In genomic region chr20:35300469-35301262, GRCh38 we compare ENCODE assay signal across 18 cellular contexts. TPM values are rescaled to one million over a fixed set of nuclear protein-coding genes. Genes with fewer than 3 reads are reported as not detected.
DNase-seq lines count a peak whose midpoint lies in the region; ATAC-seq, FAIRE-seq and TF ChIP-seq lines count a peak whose summit lies in the region.
"Had no signal": no experiment of that assay in that cellular context is flagged by ENCODE, and none has a peak within 500 bp of the region (broad histone marks: within the 10 kb centered on the region; RNA-seq: fewer than 3 reads in every experiment).

No MANE protein-coding gene starts in this region.

- 35% methylated on average over 4 of the region's 4 CpGs for WGBS in K562 (ENCODE audit: insufficient coverage, low coverage, missing lambda C conversion rate)
- WGBS in suprapubic skin: 84% methylated on average over 4 of the region's 4 CpGs

- no peak for TF ChIP-seq EP300 in K562 (IDR thresholded peaks at IDR 0.05; ENCODE audit: low read length)
- no peak for TF ChIP-seq EP300 in suprapubic skin (IDR thresholded peaks at IDR 0.05)

- H3K27ac Mint-ChIP-seq in CD8-positive, alpha-beta memory T cell: peak overlapping the region in 2 of 8 donors; percentile 12 to 15
- H3K27ac Mint-ChIP-seq: IgD-negative memory B cell had no signal

- no peaks in the 10 kb centered on the region for H3K9me3 Mint-ChIP-seq in CD8-positive, alpha-beta memory T cell
- H3K9me3 Mint-ChIP-seq: IgD-negative memory B cell had no signal

- no peak for FAIRE-seq in K562 (lab: Jason Lieb, UNC)
- FAIRE-seq: A549, H54 had no signal

- peaks cover 1 to 2% of the 10 kb centered on the region in 2 donors for H3K27me3 Mint-ChIP-seq in CD8-positive, alpha-beta memory T cell
- H3K27me3 Mint-ChIP-seq: IgD-negative memory B cell had no signal

- H3K4me3 Mint-ChIP-seq in CD8-positive, alpha-beta memory T cell: no peak overlapping the region

- H3K4me3 ChIP-seq in HEK293 (ENCODE audit: low read depth, low read length) (no peak overlapping the region), Panc1 (ENCODE audit: low read depth in 2 of 2, low read length in 2 of 2) (no peak overlapping the region), K562 (no peak overlapping the region), osteoblast (ENCODE audit: insufficient read depth, low read length) (no peak overlapping the region), suprapubic skin (no peak overlapping the region)
- H3K4me3 ChIP-seq in CD8-positive, alpha-beta memory T cell (ENCODE audit: low read length): no peak overlapping the region
- H3K4me3 ChIP-seq: A549, GM23248 had no signal

- TF ChIP-seq CTCF in HEK293 (tag by site-specific recombination; IDR thresholded peaks at IDR 0.05) (no peak), Panc1 (IDR thresholded peaks at IDR 0.05) (no peak), K562 (IDR thresholded peaks at IDR 0.05 in 2 of 3, conservative IDR thresholded peaks at IDR 0.05 in 1 of 3; ENCODE audit: insufficient read depth in 2 of 3, low read depth in 1 of 3, low read length in 3 of 3) (no peak), osteoblast (IDR thresholded peaks at IDR 0.05; ENCODE audit: extremely low read depth, low read depth, low read length) (no peak), suprapubic skin (IDR thresholded peaks at IDR 0.05) (no peak)

- TF ChIP-seq POLR2A in K562 (conservative IDR thresholded peaks at IDR 0.05) (no peak), suprapubic skin (IDR thresholded peaks at IDR 0.05) (no peak)

- H3K9me1 ChIP-seq in K562 (ENCODE audit: control insufficient read depth, insufficient read depth, low read length): peaks cover 3% of the 10 kb centered on the region

- H3K27ac ChIP-seq in HEK293 (ENCODE audit: extremely low read depth, low read depth, low read length): no peak overlapping the region
- peak overlapping the region; percentile 97; the same call in 1 of the 2 replicates for H3K27ac ChIP-seq in Panc1 (ENCODE audit: low read length)
- no peak overlapping the region for H3K27ac ChIP-seq in K562 (ENCODE audit: extremely low read depth, low read depth, low read length)
- peak overlapping the region; percentile 96 for H3K27ac ChIP-seq in osteoblast (ENCODE audit: low read depth, low read length)
- no peak overlapping the region for H3K27ac ChIP-seq in suprapubic skin
- H3K27ac ChIP-seq in CD8-positive, alpha-beta memory T cell (ENCODE audit: low read depth, low read length): no peak overlapping the region
- H3K27ac ChIP-seq: A549, C4-2B, GM23248, HL-60 had no signal

- no peak for DNase-seq in Panc1 (ENCODE audit: low read depth, low spot score)
- no peak for DNase-seq in K562 (ENCODE audit: extremely low read depth in 1 of 4, low spot score in 3 of 4)
- peak; percentile 61 for DNase-seq in osteoblast (ENCODE audit: insufficient read length, low spot score, missing footprints)
- no peak for DNase-seq in suprapubic skin (ENCODE audit: low spot score in 2 of 2)
- no peak for DNase-seq in activated CD4-positive, alpha-beta T cell treated with anti-CD3 and anti-CD28 coated beads, Interleukin-2, amount 50 U/mL, for 4 hours
- DNase-seq in CD8-positive, alpha-beta memory T cell: no peak
- DNase-seq: BE2C, DMS53, GF-D8, GM23248 had no signal

- no peak overlapping the region for H3K4me2 ChIP-seq in K562 (ENCODE audit: insufficient read depth, low read length)
- H3K4me2 ChIP-seq in osteoblast (ENCODE audit: insufficient read depth, low read length): no peak overlapping the region
- H3K4me2 ChIP-seq: A549 had no signal

- no peaks in the 10 kb centered on the region for H3K27me3 ChIP-seq in Panc1 (ENCODE audit: control insufficient read depth, insufficient read depth, low read length)
- peaks cover 11 to 16% of the 10 kb centered on the region in 2 experiments for H3K27me3 ChIP-seq in K562 (ENCODE audit: control insufficient read depth in 2 of 2, insufficient read depth in 2 of 2, low read length in 2 of 2)
- H3K27me3 ChIP-seq in osteoblast (ENCODE audit: insufficient read depth, low read length): no peaks in the 10 kb centered on the region
- peaks cover 4% of the 10 kb centered on the region for H3K27me3 ChIP-seq in suprapubic skin
- no peaks in the 10 kb centered on the region for H3K27me3 ChIP-seq in CD8-positive, alpha-beta memory T cell (ENCODE audit: insufficient read depth, low read length, poor library complexity, severe bottlenecking)
- H3K27me3 ChIP-seq: BE2C had no signal

- POLR2A ChIA-PET in HEK293 (lab: Yijun Ruan, JAX): interaction anchor here (1.0 kb wide), 1 partner anchor 16 kb away, joined by 4 read pairs; the partner anchor contains the start of gene EIF6
- POLR2A ChIA-PET in Panc1 (lab: Charles Lee): no interaction called here
- POLR2A ChIA-PET in K562 (lab: Yijun Ruan, JAX): interaction anchor here (0.6 kb wide), 1 partner anchor 205 kb away, joined by 4 read pairs; no protein-coding TSS in a partner anchor
- POLR2A ChIA-PET in CD8-positive, alpha-beta memory T cell (lab: Charles Lee): no interaction called here

- H3K36me3 Mint-ChIP-seq in CD8-positive, alpha-beta memory T cell: peaks cover 0 to 5% (median 0%) of the 10 kb centered on the region in 3 donors
- H3K36me3 Mint-ChIP-seq: IgD-negative memory B cell had no signal

- H3K4me1 Mint-ChIP-seq in CD8-positive, alpha-beta memory T cell: peaks cover 5 to 12% (median 9%) of the 10 kb centered on the region in 3 donors

- H3K4me1 ChIP-seq in HEK293 (ENCODE audit: control insufficient read depth, insufficient read depth, low read length): no peaks in the 10 kb centered on the region; the same call in 1 of the 2 replicates
- peaks cover 42% of the 10 kb centered on the region for H3K4me1 ChIP-seq in Panc1 (ENCODE audit: control insufficient read depth, insufficient read depth, low read length)
- peaks cover 11 to 20% of the 10 kb centered on the region in 2 experiments for H3K4me1 ChIP-seq in K562 (replicated peaks in 1 of 2; ENCODE audit: control insufficient read depth in 2 of 2, insufficient read depth in 2 of 2, low read length in 2 of 2)
- H3K4me1 ChIP-seq in osteoblast (ENCODE audit: insufficient read depth, low read length): peaks cover 52% of the 10 kb centered on the region
- H3K4me1 ChIP-seq in suprapubic skin: peaks cover 24% of the 10 kb centered on the region
- H3K4me1 ChIP-seq in CD8-positive, alpha-beta memory T cell (ENCODE audit: insufficient read depth, low read length): peaks cover 8% of the 10 kb centered on the region

- intact Hi-C loops in Panc1 (cut with micrococcal nuclease; ENCODE audit: unreplicated experiment) (loop anchor here (5.0 kb wide), 1 partner anchor 147 kb away; no protein-coding TSS in a partner anchor), K562 (cut with micrococcal nuclease) (no loop called here)

- H3K36me3 ChIP-seq in HEK293 (ENCODE audit: control insufficient read depth in 2 of 2, insufficient read depth in 1 of 2, low read length in 2 of 2) (peaks cover 0 to 8% of the 10 kb centered on the region in 2 experiments; a peak in 1 of 3 replicates), Panc1 (ENCODE audit: control insufficient read depth, insufficient read depth, low read length) (no peaks in the 10 kb centered on the region; the same call in 1 of the 2 replicates), K562 (ENCODE audit: control insufficient read depth, insufficient read depth, low read length) (peaks cover 11% of the 10 kb centered on the region; the same call in 1 of the 3 replicates), osteoblast (ENCODE audit: insufficient read depth, low read length) (no peaks in the 10 kb centered on the region), suprapubic skin (no peaks in the 10 kb centered on the region)
- H3K36me3 ChIP-seq in CD8-positive, alpha-beta memory T cell (ENCODE audit: insufficient read depth, low read length): no peaks in the 10 kb centered on the region

- TF ChIP-seq RAD21 in K562 (CRISPR knock-in tag; conservative IDR thresholded peaks at IDR 0.05 in 1 of 2, IDR thresholded peaks at IDR 0.05 in 1 of 2): no peak

- in situ Hi-C loops in Panc1 (cut with HindIII; ENCODE audit: low pct_unique_long_range_greater_than_20kb, low sequenced_read_pairs): no loop called here
- in situ Hi-C loops in K562 (cut with MboI): loop anchor here (25.0 kb wide), 1 partner anchor 137 kb away; the partner anchor contains the start of gene GDF5

- H4K20me1 ChIP-seq in K562 (replicated peaks; ENCODE audit: control insufficient read depth, insufficient read depth, low read length) (0 out of 2 replicates have a peak, but pooled peaks cover 4% of the 10 kb centered on the region), osteoblast (ENCODE audit: insufficient read depth, low read length) (no peaks in the 10 kb centered on the region)

- H3K79me2 ChIP-seq in K562 (ENCODE audit: control insufficient read depth, insufficient read depth, low read length) (no peaks in the 10 kb centered on the region), osteoblast (ENCODE audit: insufficient read depth, low read length) (no peaks in the 10 kb centered on the region)

- ATAC-seq in Panc1: no peak
- ATAC-seq in K562: no peak
- ATAC-seq: A549, HCT116 had no signal

- H3K9me3 ChIP-seq in HEK293 (ENCODE audit: control insufficient read depth, insufficient read depth, low read depth, low read length) (no peaks in the 10 kb centered on the region), Panc1 (ENCODE audit: control insufficient read depth, insufficient read depth, low read depth, low read length) (no peaks in the 10 kb centered on the region), K562 (replicated peaks; ENCODE audit: control insufficient read depth, insufficient read depth, low read depth, low read length) (no peaks in the 10 kb centered on the region), osteoblast (ENCODE audit: low read depth, low read length) (no peaks in the 10 kb centered on the region), suprapubic skin (no peaks in the 10 kb centered on the region)
- no peaks in the 10 kb centered on the region for H3K9me3 ChIP-seq in CD8-positive, alpha-beta memory T cell (ENCODE audit: low read length)
- H3K9me3 ChIP-seq: A549, BE2C had no signal

- H3K9ac ChIP-seq in K562 (ENCODE audit: insufficient read depth in 1 of 2, low read depth in 2 of 2, low read length in 2 of 2): no peak overlapping the region
- H3K9ac ChIP-seq: GM23248 had no signal

- CTCF ChIA-PET in HEK293 (lab: Yijun Ruan, JAX): interaction anchor here (0.6 to 13.7 kb wide), 10 partner anchors 17 to 217 kb away, joined by 3 to 236 read pairs (median 4); no protein-coding TSS in a partner anchor
- CTCF ChIA-PET in Panc1 (lab: Charles Lee): no interaction called here
- CTCF ChIA-PET in K562 (lab: Yijun Ruan, JAX; ENCODE audit: low intra/inter-chr PET ratio): interaction anchor here (0.6 to 1.3 kb wide), 3 partner anchors 41 to 965 kb away, joined by 3 to 5 read pairs (median 4); no protein-coding TSS in a partner anchor
- CTCF ChIA-PET in CD8-positive, alpha-beta memory T cell (lab: Charles Lee): interaction anchor here (1.3 kb wide), 1 partner anchor 17 kb away, joined by 3 read pairs; the partner anchor contains the start of gene EIF6

- H2AFZ ChIP-seq in K562 (ENCODE audit: low read depth, low read length): no peak overlapping the region
- no peak overlapping the region for H2AFZ ChIP-seq in osteoblast (ENCODE audit: low read length)
- H2AFZ ChIP-seq: GM23248 had no signal

- BruUV-seq in Panc1 (replicated peaks; lab: Mats Ljungman, UMichigan) (no TSS peak), K562 (replicated peaks; lab: Mats Ljungman, UMichigan) (no TSS peak)

RNA-seq across cellular contexts. Expression of gene FAM83C, which starts 8.4 kb away (rescaled TPM):
- total RNA-seq in Panc1 (2021; ENCODE audit: unreplicated experiment) (not detected), K562 (2014; rRNA removed) (not detected in 2 replicates), K562 (2014; rRNA removed; fragmentation: Illumina TruSeq; extraction: Trizol) (not detected in 2 replicates), K562 (2015; rRNA removed; fragmentation: Illumina TruSeq; extraction: Trizol) (not detected in 2 replicates), K562 (2021) (not detected in 2 replicates), osteoblast (not detected in 2 replicates), suprapubic skin (10 to 100 TPM; 29.3 to 68.8 (median 65.0) TPM)
- polyA plus RNA-seq in Panc1 (2012; ENCODE audit: insufficient read length): not detected
- total RNA-seq in K562 (2011; cell fraction: chromatin; rRNA removed; ENCODE audit: low replicate concordance): not detected in 2 replicates
- not detected in 2 replicates for total RNA-seq in K562 (2011; cell fraction: nucleolus; rRNA removed)
- total RNA-seq in K562 (2011; cell fraction: nucleoplasm; rRNA removed): not detected in 2 replicates
- polyA plus RNA-seq in K562 (2011; rRNA removed) (not detected in 2 replicates), K562 (2014; fragmentation: Illumina TruSeq; extraction: Trizol) (not detected in 2 replicates), K562 (2014; fragmentation: Nextera tagmentation; extraction: Ambion mirVana) (not detected), K562 (2014; rRNA removed) (not detected in 2 replicates)
- not detected in 2 replicates for polyA plus RNA-seq in K562 (2011; cell fraction: cytosol; rRNA removed)
- polyA plus RNA-seq in K562 (2011; cell fraction: nucleus; rRNA removed): 0.04 TPM in 1 of 2 replicates, not detected in the other
- not detected in 2 replicates for polyA plus RNA-seq in K562 (2012)
- polyA minus RNA-seq in K562 (2011; rRNA and poly(A)+ RNA removed): not detected in 2 replicates
- polyA minus RNA-seq in K562 (2011; cell fraction: cytosol; rRNA and poly(A)+ RNA removed): not detected in 2 replicates
- polyA minus RNA-seq in K562 (2011; cell fraction: nucleus; rRNA and poly(A)+ RNA removed): not detected in 2 replicates
- not detected for total RNA-seq in CD8-positive, alpha-beta memory T cell
- not detected for polyA plus RNA-seq in CD8-positive, alpha-beta memory T cell
- total RNA-seq: GM23248 had no signal
- polyA plus RNA-seq: A549, AG04450, GM23248, IgD-negative memory B cell had no signal

RNA-seq across cellular contexts. Expression of gene EIF6, which starts 16.1 kb away (rescaled TPM):
- total RNA-seq in Panc1 (2021; ENCODE audit: unreplicated experiment) (258 TPM), K562 (2014; rRNA removed) (200 and 244 TPM in 2 replicates), K562 (2014; rRNA removed; fragmentation: Illumina TruSeq; extraction: Trizol) (132 and 180 TPM in 2 replicates), K562 (2015; rRNA removed; fragmentation: Illumina TruSeq; extraction: Trizol) (179 and 180 TPM in 2 replicates), K562 (2021) (229 and 249 TPM in 2 replicates), osteoblast (109 and 121 TPM in 2 replicates), suprapubic skin (100 to 1,000 TPM; 111 to 229 (median 174) TPM)
- polyA plus RNA-seq in Panc1 (2012; ENCODE audit: insufficient read length): 285 TPM
- 22.6 and 68.4 TPM in 2 replicates for total RNA-seq in K562 (2011; cell fraction: chromatin; rRNA removed; ENCODE audit: low replicate concordance)
- 89.9 and 93.2 TPM in 2 replicates for total RNA-seq in K562 (2011; cell fraction: nucleolus; rRNA removed)
- 54.0 and 63.2 TPM in 2 replicates for total RNA-seq in K562 (2011; cell fraction: nucleoplasm; rRNA removed)
- polyA plus RNA-seq in K562 (2011; rRNA removed) (165 and 190 TPM in 2 replicates), K562 (2014; fragmentation: Illumina TruSeq; extraction: Trizol) (247 and 288 TPM in 2 replicates), K562 (2014; fragmentation: Nextera tagmentation; extraction: Ambion mirVana) (100 to 1,000 TPM; 807 to 832 TPM), K562 (2014; rRNA removed) (230 and 241 TPM in 2 replicates)
- 339 and 577 TPM in 2 replicates for polyA plus RNA-seq in K562 (2011; cell fraction: cytosol; rRNA removed)
- 164 and 201 TPM in 2 replicates for polyA plus RNA-seq in K562 (2011; cell fraction: nucleus; rRNA removed)
- 165 and 193 TPM in 2 replicates for polyA plus RNA-seq in K562 (2012)
- 99.7 and 134 TPM in 2 replicates for polyA minus RNA-seq in K562 (2011; rRNA and poly(A)+ RNA removed)
- polyA minus RNA-seq in K562 (2011; cell fraction: cytosol; rRNA and poly(A)+ RNA removed): 80.7 and 88.0 TPM in 2 replicates
- 28.8 and 42.4 TPM in 2 replicates for polyA minus RNA-seq in K562 (2011; cell fraction: nucleus; rRNA and poly(A)+ RNA removed)
- 100 to 1,000 TPM; 204 to 207 TPM for total RNA-seq in CD8-positive, alpha-beta memory T cell
- polyA plus RNA-seq in CD8-positive, alpha-beta memory T cell: 171 TPM

RNA-seq across cellular contexts. Expression of gene MMP24OS, which starts 22.7 kb away (rescaled TPM):
- total RNA-seq in Panc1 (2021; ENCODE audit: unreplicated experiment) (83.8 TPM), K562 (2014; rRNA removed) (11.4 and 16.0 TPM in 2 replicates), K562 (2014; rRNA removed; fragmentation: Illumina TruSeq; extraction: Trizol) (3.8 and 5.6 TPM in 2 replicates), K562 (2015; rRNA removed; fragmentation: Illumina TruSeq; extraction: Trizol) (10.4 and 12.6 TPM in 2 replicates), K562 (2021) (38.6 and 41.5 TPM in 2 replicates), osteoblast (22.1 and 30.9 TPM in 2 replicates), suprapubic skin (10 to 100 TPM; 25.2 to 46.8 (median 35.2) TPM)
- 178 TPM for polyA plus RNA-seq in Panc1 (2012; ENCODE audit: insufficient read length)
- 26.2 and 52.1 TPM in 2 replicates for total RNA-seq in K562 (2011; cell fraction: chromatin; rRNA removed; ENCODE audit: low replicate concordance)
- 35.3 and 46.4 TPM in 2 replicates for total RNA-seq in K562 (2011; cell fraction: nucleolus; rRNA removed)
- total RNA-seq in K562 (2011; cell fraction: nucleoplasm; rRNA removed): 35.9 and 37.4 TPM in 2 replicates
- polyA plus RNA-seq in K562 (2011; rRNA removed) (13.1 and 16.3 TPM in 2 replicates), K562 (2014; fragmentation: Illumina TruSeq; extraction: Trizol) (18.8 and 25.0 TPM in 2 replicates), K562 (2014; fragmentation: Nextera tagmentation; extraction: Ambion mirVana) (1 to 10 TPM in 1 of 2 experiments, under 1 TPM in 1; 0.92 to 1.6 TPM), K562 (2014; rRNA removed) (26.5 and 33.5 TPM in 2 replicates)
- polyA plus RNA-seq in K562 (2011; cell fraction: cytosol; rRNA removed): 22.7 and 39.5 TPM in 2 replicates
- 37.9 and 58.3 TPM in 2 replicates for polyA plus RNA-seq in K562 (2011; cell fraction: nucleus; rRNA removed)
- 23.8 and 45.8 TPM in 2 replicates for polyA plus RNA-seq in K562 (2012)
- 5.0 and 6.8 TPM in 2 replicates for polyA minus RNA-seq in K562 (2011; rRNA and poly(A)+ RNA removed)
- 16.2 and 26.1 TPM in 2 replicates for polyA minus RNA-seq in K562 (2011; cell fraction: cytosol; rRNA and poly(A)+ RNA removed)
- polyA minus RNA-seq in K562 (2011; cell fraction: nucleus; rRNA and poly(A)+ RNA removed): 20.1 and 29.2 TPM in 2 replicates
- 10 to 100 TPM; 36.5 to 36.6 TPM for total RNA-seq in CD8-positive, alpha-beta memory T cell
- 14.0 TPM for polyA plus RNA-seq in CD8-positive, alpha-beta memory T cell

Comparison
In these comparisons a context has a peak if more than half of its experiments do, and no peak if none do; other contexts are left out.
1. H3K27ac ChIP-seq: peak in Panc1 (single experiment) and osteoblast (single experiment); none in HEK293 (single experiment), K562 (single experiment), suprapubic skin (single experiment) and CD8-positive, alpha-beta memory T cell (single experiment).
2. RNA of gene FAM83C, which starts 8.4 kb away (total RNA-seq): 29.3 to 68.8 TPM in suprapubic skin; not detected in Panc1 (single experiment), not detected in CD8-positive, alpha-beta memory T cell, not detected in K562 and not detected in osteoblast; every median in the first group is over 10 times any median in the second.
3. POLR2A ChIA-PET loops: an anchor here in HEK293 (1.0 kb wide) and K562 (0.6 kb wide); none called in Panc1 and CD8-positive, alpha-beta memory T cell.
4. Of the 44 proteins assayed by ChIP-seq in both K562 and HEK293: peak only in K562: none; only in HEK293: none; in both: ZNF121; in neither: 43.